ENCODE assay signal across 23 cellular contexts in the genomic region with DNA sequence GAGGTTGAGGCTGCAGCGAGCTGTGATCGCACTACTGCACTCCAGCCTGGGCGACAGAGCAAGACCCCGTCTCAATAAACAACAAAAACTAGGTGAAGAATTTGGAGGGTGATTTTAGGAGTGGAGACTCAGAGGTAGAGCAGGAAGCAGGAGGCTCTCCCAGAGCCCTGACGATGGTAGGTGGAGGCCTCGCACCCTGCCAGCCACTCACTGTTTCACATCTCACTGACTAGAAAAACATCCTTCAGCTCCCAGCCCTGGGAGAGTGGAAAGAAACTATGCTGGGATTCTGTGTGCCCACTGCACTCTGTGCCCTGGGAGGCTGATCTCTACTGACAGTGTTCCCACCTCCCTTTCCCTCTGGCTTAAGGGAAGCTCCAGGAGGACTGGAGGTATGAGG. TPM values are rescaled to one million over a fixed set of nuclear protein-coding genes. Genes with fewer than 3 reads are reported as not detected.
A peak's percentile ranks its signal among the peaks of the same experiment; 100 is the strongest.
DNase-seq lines count a peak whose midpoint lies in the region; ATAC-seq and TF ChIP-seq lines count a peak whose summit lies in the region.
"Had no signal": no experiment of that assay in that cellular context is flagged by ENCODE, and none has a peak within 500 bp of the region (broad histone marks: within the 10 kb centered on the region; RNA-seq: fewer than 3 reads in every experiment).

No MANE protein-coding gene starts in this region.

- no peaks in the 10 kb centered on the region for H3K9me3 Mint-ChIP-seq in natural killer cell treated with Interleukin-12 subunit alpha and Interleukin-12 subunit beta and Interleukin-15 and Interleukin-18, amount 100 ng/mL, for 72 hours
- H3K9me3 Mint-ChIP-seq in natural killer cell (no peaks in the 10 kb centered on the region), WTC11 (no peaks in the 10 kb centered on the region)
- H3K9me3 Mint-ChIP-seq in activated T-helper 1 cell treated with anti-CD3 and anti-CD28 coated beads, Interleukin-12 subunit alpha, Interleukin-12 subunit beta, Interleukin-2, Interleukin-4 antibody, amounts not matched to agents 30 ng/mL and 10 ng/mL and 1 ng/mL, durations not matched to agents 14 hours and 24 hours and 36 hours: no peaks in the 10 kb centered on the region
- H3K9me3 Mint-ChIP-seq: CD8-positive, alpha-beta T cell; HFFc6; IgD-negative memory B cell had no signal

- H3K4ac ChIP-seq in neuronal stem cell (ENCODE audit: low read length): no peak overlapping the region

- H3K4me1 ChIP-seq in neuronal stem cell (ENCODE audit: control insufficient read depth in 2 of 2, insufficient read depth in 1 of 2, low read depth in 1 of 2, low read length in 2 of 2): peaks cover 9 to 11% of the 10 kb centered on the region in 2 donors
- no peaks in the 10 kb centered on the region for H3K4me1 ChIP-seq in body of pancreas
- H3K4me1 ChIP-seq: HAP-1, SJCRH30 had no signal

- H2BK15ac ChIP-seq in neuronal stem cell (ENCODE audit: low read length): no peak overlapping the region

- peak overlapping the region; percentile 9 for H3K9ac ChIP-seq in neuronal stem cell (ENCODE audit: low read depth, low read length, poor library complexity)
- H3K9ac ChIP-seq: KMS-11 had no signal

- no peaks in the 10 kb centered on the region for H3K36me3 ChIP-seq in neuronal stem cell (replicated peaks in 1 of 2; ENCODE audit: control insufficient read depth in 2 of 2, insufficient read depth in 2 of 2, low read length in 2 of 2)
- H3K36me3 ChIP-seq in body of pancreas (replicated peaks in 1 of 2; ENCODE audit: insufficient read depth in 1 of 2, low read depth in 2 of 2): no peaks in the 10 kb centered on the region
- H3K36me3 ChIP-seq: HAP-1, SJCRH30 had no signal

- H3K23ac ChIP-seq in neuronal stem cell (ENCODE audit: low read depth, low read length, poor library complexity): peak overlapping the region; percentile 16

- H3K27ac Mint-ChIP-seq in natural killer cell treated with Interleukin-12 subunit alpha and Interleukin-12 subunit beta and Interleukin-15 and Interleukin-18, amount 100 ng/mL, for 72 hours: no peak overlapping the region
- H3K27ac Mint-ChIP-seq in natural killer cell (no peak overlapping the region), WTC11 (no peak overlapping the region)
- H3K27ac Mint-ChIP-seq in activated T-helper 1 cell treated with anti-CD3 and anti-CD28 coated beads, Interleukin-12 subunit alpha, Interleukin-12 subunit beta, Interleukin-2, Interleukin-4 antibody, amounts not matched to agents 30 ng/mL and 10 ng/mL and 1 ng/mL, durations not matched to agents 14 hours and 24 hours and 36 hours: no peak overlapping the region
- H3K27ac Mint-ChIP-seq: CD8-positive, alpha-beta T cell; HFFc6 had no signal

- intact Hi-C loops in natural killer cell (cut with micrococcal nuclease) (no loop called here), body of pancreas (cut with DNase I) (no loop called here)
- intact Hi-C loops in activated T-helper 1 cell treated with anti-CD3 and anti-CD28 coated beads, Interleukin-12 subunit alpha, Interleukin-12 subunit beta, Interleukin-2, Interleukin-4 antibody, amounts not matched to agents 30 ng/mL and 10 ng/mL and 1 ng/mL, durations not matched to agents 14 hours and 24 hours and 36 hours (cut with micrococcal nuclease): no loop called here

- ATAC-seq in natural killer cell treated with Interleukin-12 subunit alpha and Interleukin-12 subunit beta and Interleukin-15 and Interleukin-18, amount 100 ng/mL, for 72 hours: no peak
- no peak for ATAC-seq in natural killer cell
- no peak for ATAC-seq in WTC11
- no peak for ATAC-seq in body of pancreas
- ATAC-seq: CD8-positive, alpha-beta T cell had no signal

- H3K18ac ChIP-seq in neuronal stem cell (ENCODE audit: low read length): peak overlapping the region; percentile 40

- POLR2A ChIA-PET in WTC11 (lab: Charles Lee): no interaction called here

- H3K27ac ChIP-seq in neuronal stem cell (replicated peaks; ENCODE audit: low read length): no peak overlapping the region
- no peak overlapping the region for H3K27ac ChIP-seq in body of pancreas
- H3K27ac ChIP-seq: KMS-11, SJCRH30 had no signal

- no CpG with 5 or more reads among the region's 6 CpGs for WGBS in neuronal stem cell (ENCODE audit: extremely low coverage in 2 of 2, insufficient read length in 2 of 2, insufficient replicate concordance in 1 of 2), 2 donors
- 90 to 96% methylated on average over 6 of the region's 6 CpGs for WGBS in body of pancreas, 2 donors

- H3K9me3 ChIP-seq in neuronal stem cell (replicated peaks in 1 of 2; ENCODE audit: control insufficient read depth in 2 of 2, insufficient read depth in 1 of 2, low read depth in 1 of 2, low read length in 2 of 2): no peaks in the 10 kb centered on the region
- H3K9me3 ChIP-seq in body of pancreas: no peaks in the 10 kb centered on the region
- H3K9me3 ChIP-seq: HAP-1, SJCRH30 had no signal

- peak; percentile 31 for DNase-seq in natural killer cell treated with Interleukin-12 subunit alpha and Interleukin-12 subunit beta and Interleukin-15 and Interleukin-18, amount 100 ng/mL, for 72 hours (ENCODE audit: low spot score)
- no peak for DNase-seq in natural killer cell
- DNase-seq in WTC11 (ENCODE audit: low spot score): no peak
- DNase-seq in neuronal stem cell (ENCODE audit: low spot score): no peak
- DNase-seq in body of pancreas: no peak
- DNase-seq in SIG-M5 (lab: John Stamatoyannopoulos, UW): no peak
- no peak for DNase-seq in activated T-helper 1 cell treated with anti-CD3 and anti-CD28 coated beads, Interleukin-12 subunit alpha, Interleukin-12 subunit beta, Interleukin-2, Interleukin-4 antibody, amounts not matched to agents 30 ng/mL and 10 ng/mL and 1 ng/mL, durations not matched to agents 14 hours and 24 hours and 36 hours (ENCODE audit: low spot score)
- DNase-seq: C1 segment of cervical spinal cord; CD8-positive, alpha-beta T cell; DMS153; DND-41; GOT3; MM.1S; NCI-H2029; NCI-H446 treated with DMSO at 0.1 percent for 48 hours; NCI-H526; SJCRH30 had no signal

- CTCF ChIA-PET in WTC11 (lab: Charles Lee): no interaction called here

- peak overlapping the region; percentile 38 for H2AFZ ChIP-seq in neuronal stem cell (ENCODE audit: low read length)

- no peaks in the 10 kb centered on the region for H3K36me3 Mint-ChIP-seq in natural killer cell treated with Interleukin-12 subunit alpha and Interleukin-12 subunit beta and Interleukin-15 and Interleukin-18, amount 100 ng/mL, for 72 hours
- H3K36me3 Mint-ChIP-seq in natural killer cell (no peaks in the 10 kb centered on the region), WTC11 (no peaks in the 10 kb centered on the region)
- H3K36me3 Mint-ChIP-seq in activated T-helper 1 cell treated with anti-CD3 and anti-CD28 coated beads, Interleukin-12 subunit alpha, Interleukin-12 subunit beta, Interleukin-2, Interleukin-4 antibody, amounts not matched to agents 30 ng/mL and 10 ng/mL and 1 ng/mL, durations not matched to agents 14 hours and 24 hours and 36 hours (ENCODE audit: low read depth): no peaks in the 10 kb centered on the region
- H3K36me3 Mint-ChIP-seq: CD8-positive, alpha-beta T cell; IgD-negative memory B cell had no signal

- peaks cover 3 to 4% of the 10 kb centered on the region in 2 donors for H3K4me1 Mint-ChIP-seq in natural killer cell treated with Interleukin-12 subunit alpha and Interleukin-12 subunit beta and Interleukin-15 and Interleukin-18, amount 100 ng/mL, for 72 hours (ENCODE audit: low read depth in 2 of 2)
- H3K4me1 Mint-ChIP-seq in natural killer cell (peaks cover 0 to 5% of the 10 kb centered on the region in 2 donors), WTC11 (peaks cover 3% of the 10 kb centered on the region; the same call in 1 of the 2 replicates)
- no peaks in the 10 kb centered on the region for H3K4me1 Mint-ChIP-seq in activated T-helper 1 cell treated with anti-CD3 and anti-CD28 coated beads, Interleukin-12 subunit alpha, Interleukin-12 subunit beta, Interleukin-2, Interleukin-4 antibody, amounts not matched to agents 30 ng/mL and 10 ng/mL and 1 ng/mL, durations not matched to agents 14 hours and 24 hours and 36 hours (ENCODE audit: low read depth)
- H3K4me1 Mint-ChIP-seq: IgD-negative memory B cell had no signal

- H2AK5ac ChIP-seq in neuronal stem cell (ENCODE audit: low read depth, low read length): no peak overlapping the region

- no peak overlapping the region for H2BK5ac ChIP-seq in neuronal stem cell (ENCODE audit: low read length)

- TF ChIP-seq POLR2A in body of pancreas (IDR thresholded peaks at IDR 0.05): no peak

- H3K14ac ChIP-seq in neuronal stem cell (ENCODE audit: low read length): no peak overlapping the region

- H3K27me3 Mint-ChIP-seq in natural killer cell treated with Interleukin-12 subunit alpha and Interleukin-12 subunit beta and Interleukin-15 and Interleukin-18, amount 100 ng/mL, for 72 hours: no peaks in the 10 kb centered on the region
- H3K27me3 Mint-ChIP-seq in natural killer cell (ENCODE audit: low read depth in 2 of 2): no peaks in the 10 kb centered on the region
- H3K27me3 Mint-ChIP-seq in WTC11 (ENCODE audit: low read depth): no peaks in the 10 kb centered on the region
- H3K27me3 Mint-ChIP-seq in activated T-helper 1 cell treated with anti-CD3 and anti-CD28 coated beads, Interleukin-12 subunit alpha, Interleukin-12 subunit beta, Interleukin-2, Interleukin-4 antibody, amounts not matched to agents 30 ng/mL and 10 ng/mL and 1 ng/mL, durations not matched to agents 14 hours and 24 hours and 36 hours (ENCODE audit: insufficient read depth): no peaks in the 10 kb centered on the region

- H3K79me1 ChIP-seq in neuronal stem cell (ENCODE audit: low read depth, low read length): no peaks in the 10 kb centered on the region

- H3K4me3 Mint-ChIP-seq in natural killer cell treated with Interleukin-12 subunit alpha and Interleukin-12 subunit beta and Interleukin-15 and Interleukin-18, amount 100 ng/mL, for 72 hours: no peak overlapping the region
- H3K4me3 Mint-ChIP-seq in natural killer cell: no peak overlapping the region
- no peak overlapping the region for H3K4me3 Mint-ChIP-seq in WTC11
- H3K4me3 Mint-ChIP-seq in activated T-helper 1 cell treated with anti-CD3 and anti-CD28 coated beads, Interleukin-12 subunit alpha, Interleukin-12 subunit beta, Interleukin-2, Interleukin-4 antibody, amounts not matched to agents 30 ng/mL and 10 ng/mL and 1 ng/mL, durations not matched to agents 14 hours and 24 hours and 36 hours: no peak overlapping the region
- H3K4me3 Mint-ChIP-seq: CD8-positive, alpha-beta T cell; HFFc6; IgD-negative memory B cell had no signal

- H2BK12ac ChIP-seq in neuronal stem cell (ENCODE audit: low read length): no peak overlapping the region

- H3K4me3 ChIP-seq in neuronal stem cell (ENCODE audit: low read length in 2 of 2) (no peak overlapping the region), body of pancreas (no peak overlapping the region)
- H3K4me3 ChIP-seq: HAP-1, SJCRH30 had no signal

- H3K4me2 ChIP-seq in neuronal stem cell (ENCODE audit: insufficient read depth, low read length, poor library complexity, severe bottlenecking): no peak overlapping the region
- H3K4me2 ChIP-seq: KMS-11 had no signal

- peaks cover 0 to 20% (median 0%) of the 10 kb centered on the region in 3 experiments for H3K27me3 ChIP-seq in neuronal stem cell (ENCODE audit: control insufficient read depth in 3 of 3, insufficient read depth in 3 of 3, low read depth in 1 of 3, low read length in 3 of 3)
- H3K27me3 ChIP-seq in body of pancreas: no peaks in the 10 kb centered on the region

- no peak overlapping the region for H4K91ac ChIP-seq in neuronal stem cell (ENCODE audit: low read depth, low read length, poor library complexity)

- H4K8ac ChIP-seq in neuronal stem cell (ENCODE audit: low read depth, low read length): no peak overlapping the region

- no peak overlapping the region for H2BK120ac ChIP-seq in neuronal stem cell (ENCODE audit: low read depth, low read length)

- TF ChIP-seq CTCF in natural killer cell (IDR thresholded peaks at IDR 0.05) (no peak), WTC11 (IDR thresholded peaks at IDR 0.05) (no peak), body of pancreas (IDR thresholded peaks at IDR 0.05) (no peak)

RNA-seq across cellular contexts. Expression of a gene that starts 9.8 kb away (rescaled TPM):
- not detected for total RNA-seq in natural killer cell treated with Interleukin-12 subunit alpha and Interleukin-12 subunit beta and Interleukin-15 and Interleukin-18, amount 100 ng/mL, for 72 hours
- total RNA-seq in natural killer cell (not detected), WTC11 (2021) (not detected in 3 replicates), body of pancreas (not detected)
- polyA plus RNA-seq in neuronal stem cell (2013, experiment 1 of 2): not detected
- not detected for polyA plus RNA-seq in neuronal stem cell (2013, experiment 2 of 2)
- total RNA-seq in activated T-helper 1 cell treated with anti-CD3 and anti-CD28 coated beads, Interleukin-12 subunit alpha, Interleukin-12 subunit beta, Interleukin-2, Interleukin-4 antibody, amounts not matched to agents 30 ng/mL and 10 ng/mL and 1 ng/mL, durations not matched to agents 14 hours and 24 hours and 36 hours: not detected in 2 replicates
- total RNA-seq: A673; Calu3; CD8-positive, alpha-beta T cell; HFFc6; SJCRH30 had no signal
- polyA plus RNA-seq: IgD-negative memory B cell had no signal
